24 cellular contexts compared by ENCODE assay signal in genomic region chr2:28577796-28578680, GRCh38.
DNase-seq lines count a peak whose midpoint lies in the region; ATAC-seq, FAIRE-seq and TF ChIP-seq lines count a peak whose summit lies in the region.
"Had no signal": no experiment of that assay in that cellular context is flagged by ENCODE, and none has a peak within 500 bp of the region (broad histone marks: within the 10 kb centered on the region; RNA-seq: fewer than 3 reads in every experiment).

No MANE protein-coding gene starts in this region.

- no peak overlapping the region for H3K27ac Mint-ChIP-seq in neural progenitor cell
- H3K27ac Mint-ChIP-seq in CD8-positive, alpha-beta T cell = no peak overlapping the region

- no peak for TF ChIP-seq POLR2A in right lobe of liver (IDR thresholded peaks at IDR 0.05)
- TF ChIP-seq POLR2A in HepG2 (IDR thresholded peaks at IDR 0.05; ENCODE audit: insufficient read depth in 1 of 2, low read depth in 2 of 2, low read length in 2 of 2) = no peak

- H4K20me1 ChIP-seq in HepG2 (ENCODE audit: insufficient read depth, low read length) (no peaks in the 10 kb centered on the region), neural progenitor cell (ENCODE audit: low read depth) (no peaks in the 10 kb centered on the region)

- intact Hi-C loops in right lobe of liver (cut with DNase I) (no loop called here), HepG2 (cut with micrococcal nuclease; ENCODE audit: unreplicated experiment) (no loop called here)
- intact Hi-C loops in CD8-positive, alpha-beta T cell (cut with DNase I, micrococcal nuclease) = no loop called here

- H3K4me1 Mint-ChIP-seq in neural progenitor cell = peaks cover 5% of the 10 kb centered on the region
- no peaks in the 10 kb centered on the region for H3K4me1 Mint-ChIP-seq in CD8-positive, alpha-beta T cell (ENCODE audit: low read depth)

- TF ChIP-seq RAD21 in HepG2 (CRISPR knock-in tag; IDR thresholded peaks at IDR 0.05) = no peak

- H3K4me3 ChIP-seq in right lobe of liver (no peak overlapping the region), HepG2 (replicated peaks in 1 of 3; ENCODE audit: insufficient read depth in 1 of 3, low read depth in 2 of 3, low read length in 3 of 3) (no peak overlapping the region), coronary artery (no peak overlapping the region), neural progenitor cell (no peak overlapping the region)
- no peak overlapping the region for H3K4me3 ChIP-seq in CD8-positive, alpha-beta T cell (ENCODE audit: low read depth, low read length)

- ATAC-seq in right lobe of liver (peak in 3 of 4 donors; percentile 26 to 60 (median 50)), HepG2 (no peak)
- ATAC-seq in CD8-positive, alpha-beta T cell = no peak
- ATAC-seq: HCT116, PC-3 had no signal

- H3K4me3 Mint-ChIP-seq in neural progenitor cell = no peak overlapping the region
- H3K4me3 Mint-ChIP-seq in CD8-positive, alpha-beta T cell = no peak overlapping the region
- H3K4me3 Mint-ChIP-seq: CD14-positive monocyte had no signal

- WGBS in right lobe of liver (ENCODE audit: insufficient coverage, low coverage, low lambda C conversion rate, missing lambda C conversion rate) = 77% methylated on average over 11 of the region's 15 CpGs
- WGBS in HepG2 (ENCODE audit: low lambda C conversion rate) = 35% methylated on average over 15 of the region's 15 CpGs

- no peak overlapping the region for H3K9ac ChIP-seq in HepG2 (ENCODE audit: insufficient read depth, low read depth, low read length)
- no peak overlapping the region for H3K9ac ChIP-seq in neural progenitor cell
- H3K9ac ChIP-seq: SK-N-SH had no signal

- TF ChIP-seq CTCF in right lobe of liver (IDR thresholded peaks at IDR 0.05) (no peak), HepG2 (CRISPR knock-in tag; IDR thresholded peaks at IDR 0.05) (no peak), coronary artery (IDR thresholded peaks at IDR 0.05) (no peak), neural progenitor cell (IDR thresholded peaks at IDR 0.05) (no peak)
- no peak for TF ChIP-seq CTCF in CD8-positive, alpha-beta T cell (IDR thresholded peaks at IDR 0.05)

- no TSS peak for BruUV-seq in HepG2 (replicated peaks; lab: Mats Ljungman, UMichigan)

- H3K4me1 ChIP-seq in right lobe of liver = no peaks in the 10 kb centered on the region
- H3K4me1 ChIP-seq in HepG2 (ENCODE audit: insufficient read depth, low read length) = no peaks in the 10 kb centered on the region
- no peaks in the 10 kb centered on the region for H3K4me1 ChIP-seq in neural progenitor cell
- no peaks in the 10 kb centered on the region for H3K4me1 ChIP-seq in CD8-positive, alpha-beta T cell (ENCODE audit: insufficient read depth, low read length)

- H3K27me3 ChIP-seq in right lobe of liver = no peaks in the 10 kb centered on the region
- H3K27me3 ChIP-seq in HepG2 (ENCODE audit: control insufficient read depth in 1 of 2, insufficient read depth in 2 of 2, low read length in 2 of 2) = peaks cover 2 to 43% of the 10 kb centered on the region in 2 experiments; a peak in 4 of 5 replicates
- H3K27me3 ChIP-seq in neural progenitor cell = no peaks in the 10 kb centered on the region
- no peaks in the 10 kb centered on the region for H3K27me3 ChIP-seq in CD8-positive, alpha-beta T cell (ENCODE audit: insufficient read depth, low read length)

- H3K79me2 ChIP-seq in HepG2 (ENCODE audit: insufficient read depth, low read length) (no peaks in the 10 kb centered on the region), neural progenitor cell (ENCODE audit: low read depth) (no peaks in the 10 kb centered on the region)

- TF ChIP-seq EP300 in HepG2 (IDR thresholded peaks at IDR 0.05; ENCODE audit: low read depth in 2 of 2, low read length in 2 of 2) = no peak
- no peak for TF ChIP-seq EP300 in HepG2 (CRISPR knock-in tag; IDR thresholded peaks at IDR 0.05; ENCODE audit: borderline replicate concordance)

- H3K36me3 Mint-ChIP-seq in neural progenitor cell = no peaks in the 10 kb centered on the region
- no peaks in the 10 kb centered on the region for H3K36me3 Mint-ChIP-seq in CD8-positive, alpha-beta T cell
- H3K36me3 Mint-ChIP-seq: CD14-positive monocyte had no signal

- H3K27me3 Mint-ChIP-seq in neural progenitor cell (ENCODE audit: insufficient read depth, low read depth) = peaks cover 5% of the 10 kb centered on the region
- H3K27me3 Mint-ChIP-seq in CD8-positive, alpha-beta T cell (ENCODE audit: low read depth) = no peaks in the 10 kb centered on the region

- FAIRE-seq in HepG2 (lab: Jason Lieb, UNC) = no peak

- H2AFZ ChIP-seq in HepG2 (ENCODE audit: low read length) (no peak overlapping the region), neural progenitor cell (replicated peaks) (peak overlapping the region; percentile 63)

- POLR2A ChIA-PET in HepG2 (lab: Yijun Ruan, JAX) = no interaction called here
- POLR2A ChIA-PET in CD8-positive, alpha-beta T cell (lab: Charles Lee) = no interaction called here

- H3K27ac ChIP-seq in right lobe of liver = no peak overlapping the region
- H3K27ac ChIP-seq in HepG2 (ENCODE audit: extremely low read length, insufficient read depth, low read length) = no peak overlapping the region
- no peak overlapping the region for H3K27ac ChIP-seq in coronary artery
- no peak overlapping the region for H3K27ac ChIP-seq in neural progenitor cell
- H3K27ac ChIP-seq in CD8-positive, alpha-beta T cell (ENCODE audit: low read depth, low read length) = no peak overlapping the region

- peak in 1 of 3 donors; percentile 37 for DNase-seq in right lobe of liver
- DNase-seq in HepG2 (ENCODE audit: low spot score) = no peak
- DNase-seq in coronary artery (ENCODE audit: low spot score) = peak; percentile 62
- no peak for DNase-seq in neural progenitor cell (ENCODE audit: low spot score)
- DNase-seq in ecto neural progenitor cell (ENCODE audit: low spot score) = no peak
- no peak for DNase-seq in NCI-H345 treated with DMSO at 0.1 percent for 48 hours (lab: John Stamatoyannopoulos, UW; ENCODE audit: unreplicated experiment)
- no peak for DNase-seq in CD8-positive, alpha-beta T cell
- DNase-seq in GOT3 (lab: John Stamatoyannopoulos, UW) = no peak
- DNase-seq: ACHN, COR-L47, DMS 273 treated with DMSO at 0.1 percent for 48 hours, DND-41, MV-4-11, NCI-H1417, NCI-H187, NCI-H2227 treated with DMSO at 0.1 percent for 48 hours, NCI-H524, NCI-H82, PC-3, RPMI8226, SHP77 treated with DMSO at 0.1 percent for 48 hours, SK-N-SH had no signal

- peaks cover 3% of the 10 kb centered on the region for H3K9me3 Mint-ChIP-seq in neural progenitor cell
- H3K9me3 Mint-ChIP-seq in CD8-positive, alpha-beta T cell = no peaks in the 10 kb centered on the region

- H3K36me3 ChIP-seq in right lobe of liver (no peaks in the 10 kb centered on the region), HepG2 (replicated peaks in 1 of 2; ENCODE audit: control insufficient read depth in 1 of 2, insufficient read depth in 2 of 2, low read length in 2 of 2) (no peaks in the 10 kb centered on the region), neural progenitor cell (no peaks in the 10 kb centered on the region)
- no peaks in the 10 kb centered on the region for H3K36me3 ChIP-seq in CD8-positive, alpha-beta T cell (ENCODE audit: insufficient read depth, low read length)

- in situ Hi-C loops in HepG2 (cut with HindIII; ENCODE audit: extremely low pct_ligation_motif_present, low pct_unique_long_range_greater_than_20kb) = no loop called here

- no peaks in the 10 kb centered on the region for H3K9me3 ChIP-seq in right lobe of liver
- no peaks in the 10 kb centered on the region for H3K9me3 ChIP-seq in HepG2 (ENCODE audit: low read length)
- H3K9me3 ChIP-seq in neural progenitor cell (ENCODE audit: low read depth) = no peaks in the 10 kb centered on the region
- no peaks in the 10 kb centered on the region for H3K9me3 ChIP-seq in CD8-positive, alpha-beta T cell (ENCODE audit: low read length)
- H3K9me3 ChIP-seq: SK-N-SH had no signal

- H3F3A ChIP-seq in neural progenitor cell (ENCODE audit: low read depth) = no peaks in the 10 kb centered on the region

- H3K4me2 ChIP-seq in HepG2 (ENCODE audit: low read depth, low read length) (no peak overlapping the region), neural progenitor cell (no peak overlapping the region)
- H3K4me2 ChIP-seq: SK-N-SH had no signal

- CTCF ChIA-PET in HepG2 (lab: Yijun Ruan, JAX; ENCODE audit: low intra/inter-chr PET ratio, low total read pairs) = interaction anchor here (1.1 kb wide), 1 partner anchor 11 kb away, joined by 3 read pairs; no protein-coding TSS in a partner anchor
- CTCF ChIA-PET in CD8-positive, alpha-beta T cell (lab: Charles Lee) = interaction anchor here (1.1 to 9.0 kb wide), 2 partner anchors 11 to 16 kb away, joined by 3 to 60 read pairs; no protein-coding TSS in a partner anchor

TF ChIP-seq in HepG2, 621 proteins besides CTCF, POLR2A, EP300 and RAD21:
- TF ChIP-seq FOXO4 (CRISPR knock-in tag; conservative IDR thresholded peaks at IDR 0.05) = no peak
- TF ChIP-seq TAF1 (CRISPR knock-in tag; IDR thresholded peaks at IDR 0.05) = no peak
- no peak for TF ChIP-seq DBP (CRISPR knock-in tag; IDR thresholded peaks at IDR 0.05; ENCODE audit: not compliant biosample characterization)
- TF ChIP-seq ETV6 (CRISPR knock-in tag; conservative IDR thresholded peaks at IDR 0.05) = no peak
- no peak for TF ChIP-seq ZNF777 (CRISPR knock-in tag; IDR thresholded peaks at IDR 0.05)

Comparison
In these comparisons a context has a peak if more than half of its experiments do, and no peak if none do; other contexts are left out.
1. ATAC-seq: peak in right lobe of liver (3 of 4); none in HepG2 (single experiment) and CD8-positive, alpha-beta T cell (single experiment).